7 cellular contexts compared by ENCODE assay signal in the genomic region with DNA sequence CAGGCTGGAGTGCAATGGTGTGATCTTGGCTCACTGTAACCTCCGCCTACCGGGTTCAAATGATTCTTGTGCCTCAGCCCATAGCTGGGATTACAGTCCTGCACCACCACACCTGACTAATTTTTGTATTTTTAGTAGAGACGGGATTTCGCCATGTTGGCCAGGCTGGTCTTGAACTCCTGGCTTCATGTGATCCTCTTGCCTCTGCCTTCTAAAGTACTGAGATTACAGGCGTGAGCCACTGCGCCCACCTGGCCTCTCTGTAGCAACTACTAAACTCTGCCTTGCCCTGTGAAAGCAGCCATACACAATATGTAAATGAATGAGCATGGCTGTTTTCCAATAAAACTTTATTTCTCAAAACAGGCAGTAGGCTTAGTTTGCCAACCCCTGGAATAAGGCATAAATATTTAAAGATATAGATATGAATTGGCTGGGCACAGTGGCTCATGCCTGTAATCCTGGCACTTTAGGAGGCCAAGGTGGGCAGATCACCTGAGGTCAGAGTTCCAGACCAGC.
A peak's percentile ranks its signal among the peaks of the same experiment; 100 is the strongest.
DNase-seq lines count a peak whose midpoint lies in the region; ATAC-seq and TF ChIP-seq lines count a peak whose summit lies in the region.
"Not testable (repeated sequence)": the region's sequence is repeated elsewhere in the genome, so short reads cannot be mapped to it uniquely, and the experiment has no call there.

No MANE protein-coding gene starts in this region.

- not testable (repeated sequence) for H3K9me3 ChIP-seq in OCI-LY1 (ENCODE audit: low read length); naive thymus-derived CD4-positive, alpha-beta T cell (ENCODE audit: control insufficient read depth in 2 of 3, low read length in 3 of 3)

- H3K9ac ChIP-seq in OCI-LY1 (ENCODE audit: low read length), result not testable (repeated sequence)

- H4K20me1 ChIP-seq in OCI-LY1 (ENCODE audit: insufficient read depth, low read length), result not testable (repeated sequence)

- peak; percentile 45 for DNase-seq in GM12865 (ENCODE audit: low read depth)
- DNase-seq in activated CD4-positive, alpha-beta T cell treated with anti-CD3 and anti-CD28 coated beads, Interleukin-2, amount 10 ng/mL, durations not matched to agents 24 days and 14 days; activated naive CD8-positive, alpha-beta T cell treated with anti-CD3 and anti-CD28 coated beads for 36 hours; naive thymus-derived CD4-positive, alpha-beta T cell: not testable (repeated sequence)

- H3K9me3 Mint-ChIP-seq in activated CD4-positive, alpha-beta T cell treated with anti-CD3 and anti-CD28 coated beads, Interleukin-2, amount 10 ng/mL, durations not matched to agents 24 days and 14 days; activated naive CD8-positive, alpha-beta T cell treated with anti-CD3 and anti-CD28 coated beads for 36 hours; naive thymus-derived CD4-positive, alpha-beta T cell: not testable (repeated sequence)

- CTCF ChIA-PET in naive thymus-derived CD4-positive, alpha-beta T cell (lab: Charles Lee), result not testable (repeated sequence)

- not testable (repeated sequence) for H3K27me3 ChIP-seq in OCI-LY1 (ENCODE audit: insufficient read depth, low read length); naive thymus-derived CD4-positive, alpha-beta T cell (ENCODE audit: control insufficient read depth in 2 of 2, insufficient read depth in 2 of 2, low read length in 2 of 2)

- H3K4me1 Mint-ChIP-seq in activated CD4-positive, alpha-beta T cell treated with anti-CD3 and anti-CD28 coated beads, Interleukin-2, amount 10 ng/mL, durations not matched to agents 24 days and 14 days, result peaks cover 17% of the 10 kb centered on the region
- H3K4me1 Mint-ChIP-seq in activated naive CD8-positive, alpha-beta T cell treated with anti-CD3 and anti-CD28 coated beads for 36 hours, result peaks cover 18% of the 10 kb centered on the region
- peaks cover 9 to 26% (median 13%) of the 10 kb centered on the region in 7 donors for H3K4me1 Mint-ChIP-seq in naive thymus-derived CD4-positive, alpha-beta T cell

- not testable (repeated sequence) for H3K9me2 ChIP-seq in OCI-LY1 (ENCODE audit: low read depth, low read length)

- not testable (repeated sequence) for H3K4me3 ChIP-seq in GM12865 (ENCODE audit: low read depth, low read length); OCI-LY1 (ENCODE audit: low read depth, low read length, poor library complexity, severe bottlenecking); naive thymus-derived CD4-positive, alpha-beta T cell (ENCODE audit: low read length)

- peak overlapping the region; percentile 54 for H3K27ac ChIP-seq in OCI-LY1 (ENCODE audit: low read depth, low read length, poor library complexity, severe bottlenecking)
- H3K27ac ChIP-seq in naive thymus-derived CD4-positive, alpha-beta T cell (ENCODE audit: low read depth, low read length), result not testable (repeated sequence)

- H3F3A ChIP-seq in OCI-LY1 (ENCODE audit: insufficient read depth, low read length), result not testable (repeated sequence)

- not testable (repeated sequence) for H3K4me3 Mint-ChIP-seq in activated CD4-positive, alpha-beta T cell treated with anti-CD3 and anti-CD28 coated beads, Interleukin-2, amount 10 ng/mL, durations not matched to agents 24 days and 14 days; activated naive CD8-positive, alpha-beta T cell treated with anti-CD3 and anti-CD28 coated beads for 36 hours; naive thymus-derived CD4-positive, alpha-beta T cell

- H3K36me3 ChIP-seq in OCI-LY1 (ENCODE audit: insufficient read depth, low read length); naive thymus-derived CD4-positive, alpha-beta T cell (ENCODE audit: control insufficient read depth in 2 of 3, insufficient read depth in 3 of 3, low read length in 3 of 3): not testable (repeated sequence)

- POLR2A ChIA-PET in naive thymus-derived CD4-positive, alpha-beta T cell (lab: Charles Lee), result interaction anchor here (2.1 kb wide), 1 partner anchor 11 kb away, joined by 8 read pairs; no protein-coding TSS in a partner anchor

- not testable (repeated sequence) for TF ChIP-seq CTCF in GM12865 (IDR thresholded peaks at IDR 0.05; ENCODE audit: insufficient read depth, low read depth, low read length, missing control alignments); OCI-LY1 (IDR thresholded peaks at IDR 0.05; ENCODE audit: low read length)

- intact Hi-C loops in activated CD4-positive, alpha-beta T cell treated with anti-CD3 and anti-CD28 coated beads, Interleukin-2, amount 10 ng/mL, durations not matched to agents 24 days and 14 days (cut with micrococcal nuclease), result loop anchor here (1.0 kb wide), 1 partner anchor 13 kb away; no protein-coding TSS in a partner anchor
- intact Hi-C loops in naive thymus-derived CD4-positive, alpha-beta T cell (cut with micrococcal nuclease), result loop anchor here in 1 of 2 donors (2.0 kb wide), 2 partner anchors 15 kb away; no protein-coding TSS in a partner anchor

- H2AFZ ChIP-seq in OCI-LY1 (ENCODE audit: low read length), result not testable (repeated sequence)

- ATAC-seq in GM19372 (IDR thresholded peaks at IDR 0.05; ENCODE audit: low read depth, unreplicated experiment), result peak; percentile 36
- peak; percentile 11 for ATAC-seq in HG02642 (IDR thresholded peaks at IDR 0.05; ENCODE audit: poor library complexity, unreplicated experiment)
- not testable (repeated sequence) for ATAC-seq in naive thymus-derived CD4-positive, alpha-beta T cell

- H3K79me2 ChIP-seq in OCI-LY1 (ENCODE audit: insufficient read depth, low read length), result not testable (repeated sequence)

- H3K4me2 ChIP-seq in OCI-LY1 (ENCODE audit: low read length), result not testable (repeated sequence)

- H3K27ac Mint-ChIP-seq in activated CD4-positive, alpha-beta T cell treated with anti-CD3 and anti-CD28 coated beads, Interleukin-2, amount 10 ng/mL, durations not matched to agents 24 days and 14 days, result peak overlapping the region; percentile 45
- peak overlapping the region; percentile 93 for H3K27ac Mint-ChIP-seq in activated naive CD8-positive, alpha-beta T cell treated with anti-CD3 and anti-CD28 coated beads for 36 hours
- peak overlapping the region in 5 of 9 donors; percentile 7 to 54 (median 34) for H3K27ac Mint-ChIP-seq in naive thymus-derived CD4-positive, alpha-beta T cell

- not testable (repeated sequence) for H3K27me3 Mint-ChIP-seq in activated CD4-positive, alpha-beta T cell treated with anti-CD3 and anti-CD28 coated beads, Interleukin-2, amount 10 ng/mL, durations not matched to agents 24 days and 14 days; activated naive CD8-positive, alpha-beta T cell treated with anti-CD3 and anti-CD28 coated beads for 36 hours; naive thymus-derived CD4-positive, alpha-beta T cell

- peaks cover 21% of the 10 kb centered on the region for H3K4me1 ChIP-seq in OCI-LY1 (ENCODE audit: insufficient read depth, low read length, severe bottlenecking)
- not testable (repeated sequence) for H3K4me1 ChIP-seq in naive thymus-derived CD4-positive, alpha-beta T cell (ENCODE audit: control insufficient read depth in 2 of 2, insufficient read depth in 2 of 2, low read length in 2 of 2)

- not testable (repeated sequence) for H3K36me3 Mint-ChIP-seq in activated CD4-positive, alpha-beta T cell treated with anti-CD3 and anti-CD28 coated beads, Interleukin-2, amount 10 ng/mL, durations not matched to agents 24 days and 14 days (ENCODE audit: low read depth); activated naive CD8-positive, alpha-beta T cell treated with anti-CD3 and anti-CD28 coated beads for 36 hours; naive thymus-derived CD4-positive, alpha-beta T cell

Comparison
In these comparisons a context has a peak if more than half of its experiments do, and no peak if none do; other contexts are left out.
1. H3K27ac Mint-ChIP-seq: peak in every context shown above with its lines; median percentile 93 in activated naive CD8-positive, alpha-beta T cell treated with anti-CD3 and anti-CD28 coated beads for 36 hours; 45 in activated CD4-positive, alpha-beta T cell treated with anti-CD3 and anti-CD28 coated beads, Interleukin-2, amount 10 ng/mL, durations not matched to agents 24 days and 14 days; 34 in naive thymus-derived CD4-positive, alpha-beta T cell.